In genomic region chr7:51233375-51233774, GRCh38 we compare ENCODE assay signal across 2 cellular contexts.
TF ChIP-seq lines count a peak whose summit lies in the region.

No MANE protein-coding gene starts in this region.

TF ChIP-seq in K562, 482 proteins besides CTCF, POLR2A, EP300 and RAD21 (continues in another document):
- TF ChIP-seq STAT5A (IDR thresholded peaks at IDR 0.05; ENCODE audit: borderline replicate concordance, low read length) (no peak), DPF2 (IDR thresholded peaks at IDR 0.05) (peak; percentile 64; the same call in 1 of the 2 replicates), TAL1 (IDR thresholded peaks at IDR 0.05) (peak; percentile 57), HSF4 (CRISPR knock-in tag; IDR thresholded peaks at IDR 0.05; ENCODE audit: borderline replicate concordance) (no peak), CBFA2T3 (IDR thresholded peaks at IDR 0.05) (peak; percentile 76), CBFA2T2 (conservative IDR thresholded peaks at IDR 0.05) (peak; percentile 43), SRSF7 (optimal IDR thresholded peaks at IDR 0.05; ENCODE audit: low read depth, low read length) (no peak), ZFX (CRISPR knock-in tag; IDR thresholded peaks at IDR 0.05) (peak; percentile 40; the same call in 1 of the 2 replicates), SMARCA4 (IDR thresholded peaks at IDR 0.05) (0 out of 2 replicates have a peak, but pooled peaks have one; percentile 43), NUFIP1 (IDR thresholded peaks at IDR 0.05; ENCODE audit: partially characterized antibody) (no peak), ZBTB40 (IDR thresholded peaks at IDR 0.05) (no peak), ZBTB40 (CRISPR knock-in tag; IDR thresholded peaks at IDR 0.05) (no peak), GABPA (tag; conservative IDR thresholded peaks at IDR 0.05; ENCODE audit: low read depth) (no peak), TCF3 (CRISPR knock-in tag; IDR thresholded peaks at IDR 0.05) (peak; percentile 85), MED1 (CRISPR knock-in tag; IDR thresholded peaks at IDR 0.05; ENCODE audit: borderline replicate concordance) (no peak), ETS2 (tag; IDR thresholded peaks at IDR 0.05; ENCODE audit: borderline replicate concordance, poor library complexity, severe bottlenecking) (no peak), GATA2 (CRISPR knock-in tag; IDR thresholded peaks at IDR 0.05) (peak; percentile 59), KDM1A (IDR thresholded peaks at IDR 0.05) (peak; percentile 24 to 55; a peak in 3 of 4 replicates), DNMT1 (IDR thresholded peaks at IDR 0.05) (no peak), NCOR1 (IDR thresholded peaks at IDR 0.05) (peak; percentile 32; the same call in 1 of the 2 replicates), E4F1 (CRISPR knock-in tag; IDR thresholded peaks at IDR 0.05; ENCODE audit: borderline replicate concordance) (no peak), CBX1 (IDR thresholded peaks at IDR 0.05; ENCODE audit: low read depth) (no peak), POLR3A (IDR thresholded peaks at IDR 0.05; ENCODE audit: borderline replicate concordance, extremely low read depth, insufficient read depth, insufficient read length) (no peak)

TF ChIP-seq in GM23338, 12 proteins besides CTCF, POLR2A, EP300 and RAD21:
- no peak for TF ChIP-seq ETS1 (IDR thresholded peaks at IDR 0.05)
- TF ChIP-seq REST (IDR thresholded peaks at IDR 0.05; ENCODE audit: unreplicated experiment), result no peak
- TF ChIP-seq EZH2phosphoT487 (IDR thresholded peaks at IDR 0.05; ENCODE audit: unreplicated experiment), result no peak
- no peak for TF ChIP-seq JUNB (IDR thresholded peaks at IDR 0.05; ENCODE audit: unreplicated experiment)
- no peak for TF ChIP-seq NANOG (IDR thresholded peaks at IDR 0.05; ENCODE audit: borderline replicate concordance)
- no peak for TF ChIP-seq ZNF462 (CRISPR knock-in tag; IDR thresholded peaks at IDR 0.05)
- TF ChIP-seq CREB1 (CRISPR knock-in tag; IDR thresholded peaks at IDR 0.05; ENCODE audit: low read depth), result no peak
- TF ChIP-seq EZH2 (IDR thresholded peaks at IDR 0.05; ENCODE audit: low read depth, unreplicated experiment), result no peak
- no peak for TF ChIP-seq STAT1 (IDR thresholded peaks at IDR 0.05; ENCODE audit: unreplicated experiment)
